ENCODE assay signal across 8 cellular contexts in the genomic region with DNA sequence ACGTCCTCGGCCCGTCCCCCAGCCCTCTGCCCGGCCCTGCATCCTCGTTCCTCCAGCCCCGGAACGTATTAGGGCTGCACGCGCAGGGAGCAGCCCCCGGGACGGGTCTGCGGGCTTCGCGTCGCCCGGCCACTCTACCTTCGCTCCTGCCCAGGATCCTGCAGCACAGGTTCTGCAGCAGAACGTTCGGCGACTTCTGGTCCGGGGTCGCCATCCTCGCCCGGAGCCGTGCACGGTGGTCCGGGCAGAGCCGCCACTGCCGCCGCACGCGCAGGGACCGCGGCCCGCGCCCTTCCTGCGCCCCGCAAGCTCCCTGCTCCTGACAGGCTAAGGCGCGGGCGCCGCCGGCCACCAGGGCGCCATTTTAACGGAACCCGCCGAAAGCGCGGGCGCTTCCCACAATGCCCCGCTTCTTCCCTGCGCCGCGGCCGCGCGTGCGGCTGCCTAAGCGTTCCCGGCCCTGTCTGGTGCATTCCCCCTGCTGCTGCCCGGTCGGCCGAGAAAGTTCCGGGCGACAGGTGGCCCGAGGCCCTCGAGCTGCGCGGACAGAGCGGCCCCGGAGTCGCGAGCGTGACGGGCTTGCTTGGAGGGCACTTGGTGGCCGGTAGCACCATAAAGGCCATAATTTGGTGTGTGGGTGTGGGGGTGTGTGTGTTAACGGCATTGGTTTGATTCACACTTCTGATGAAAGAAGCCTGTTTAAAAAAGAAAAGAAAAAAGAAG. TPM values are rescaled to one million over a fixed set of nuclear protein-coding genes. Genes with fewer than 3 reads are reported as not detected.
DNase-seq lines count a peak whose midpoint lies in the region; ATAC-seq and TF ChIP-seq lines count a peak whose summit lies in the region.

A gene with protein sequence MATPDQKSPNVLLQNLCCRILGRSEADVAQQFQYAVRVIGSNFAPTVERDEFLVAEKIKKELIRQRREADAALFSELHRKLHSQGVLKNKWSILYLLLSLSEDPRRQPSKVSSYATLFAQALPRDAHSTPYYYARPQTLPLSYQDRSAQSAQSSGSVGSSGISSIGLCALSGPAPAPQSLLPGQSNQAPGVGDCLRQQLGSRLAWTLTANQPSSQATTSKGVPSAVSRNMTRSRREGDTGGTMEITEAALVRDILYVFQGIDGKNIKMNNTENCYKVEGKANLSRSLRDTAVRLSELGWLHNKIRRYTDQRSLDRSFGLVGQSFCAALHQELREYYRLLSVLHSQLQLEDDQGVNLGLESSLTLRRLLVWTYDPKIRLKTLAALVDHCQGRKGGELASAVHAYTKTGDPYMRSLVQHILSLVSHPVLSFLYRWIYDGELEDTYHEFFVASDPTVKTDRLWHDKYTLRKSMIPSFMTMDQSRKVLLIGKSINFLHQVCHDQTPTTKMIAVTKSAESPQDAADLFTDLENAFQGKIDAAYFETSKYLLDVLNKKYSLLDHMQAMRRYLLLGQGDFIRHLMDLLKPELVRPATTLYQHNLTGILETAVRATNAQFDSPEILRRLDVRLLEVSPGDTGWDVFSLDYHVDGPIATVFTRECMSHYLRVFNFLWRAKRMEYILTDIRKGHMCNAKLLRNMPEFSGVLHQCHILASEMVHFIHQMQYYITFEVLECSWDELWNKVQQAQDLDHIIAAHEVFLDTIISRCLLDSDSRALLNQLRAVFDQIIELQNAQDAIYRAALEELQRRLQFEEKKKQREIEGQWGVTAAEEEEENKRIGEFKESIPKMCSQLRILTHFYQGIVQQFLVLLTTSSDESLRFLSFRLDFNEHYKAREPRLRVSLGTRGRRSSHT (minus strand): TSS at position 387 of the 723 bp plus-strand sequence. CDS start 173 bp downstream, at position 214.

- H3K4me1 Mint-ChIP-seq in activated CD4-positive, alpha-beta T cell treated with anti-CD3 and anti-CD28 coated beads, Interleukin-2, amount 10 ng/mL, durations not matched to agents 24 days and 14 days, result peaks cover 29% of the 10 kb centered on the region

- peak within 1 kb of the TSS; percentile 96 for H3K27ac Mint-ChIP-seq in activated CD4-positive, alpha-beta T cell treated with anti-CD3 and anti-CD28 coated beads, Interleukin-2, amount 10 ng/mL, durations not matched to agents 24 days and 14 days

- no peak for TF ChIP-seq CTCF in colonic mucosa (IDR thresholded peaks at IDR 0.05)

- peaks cover 4% of the 10 kb centered on the region for H3K9me3 Mint-ChIP-seq in activated CD4-positive, alpha-beta T cell treated with anti-CD3 and anti-CD28 coated beads, Interleukin-2, amount 10 ng/mL, durations not matched to agents 24 days and 14 days

- no peaks in the 10 kb centered on the region for H3K36me3 ChIP-seq in colonic mucosa

- no peaks in the 10 kb centered on the region for H3K27me3 Mint-ChIP-seq in activated CD4-positive, alpha-beta T cell treated with anti-CD3 and anti-CD28 coated beads, Interleukin-2, amount 10 ng/mL, durations not matched to agents 24 days and 14 days

- ATAC-seq in GM19025 (IDR thresholded peaks at IDR 0.05; ENCODE audit: low read depth, unreplicated experiment), result peak; percentile 72
- ATAC-seq in HG03196 (IDR thresholded peaks at IDR 0.05; ENCODE audit: unreplicated experiment), result peak; percentile 79

- H3K36me3 Mint-ChIP-seq in activated CD4-positive, alpha-beta T cell treated with anti-CD3 and anti-CD28 coated beads, Interleukin-2, amount 10 ng/mL, durations not matched to agents 24 days and 14 days (ENCODE audit: low read depth), result peaks cover 17% of the 10 kb centered on the region

- DNase-seq in AML-193 (lab: John Stamatoyannopoulos, UW), result peak; percentile 84 to 87
- DNase-seq in NCI-H510A treated with DMSO at 0.1 percent for 48 hours (lab: John Stamatoyannopoulos, UW), result peak; percentile 72
- DNase-seq in activated CD4-positive, alpha-beta T cell treated with anti-CD3 and anti-CD28 coated beads, Interleukin-2, amount 10 ng/mL, durations not matched to agents 24 days and 14 days, result peak; percentile 95
- DNase-seq in colonic mucosa, result peak; percentile 81
- peak; percentile 96 for DNase-seq in left kidney (ENCODE audit: low read depth, low spot score)
- peak; percentile 84 for DNase-seq in stimulated activated CD4-positive, alpha-beta T cell treated with anti-CD3 and anti-CD28 coated beads, Interleukin-1b, Interleukin-23, amount 100 ng/mL, for 48 hours

- no peaks in the 10 kb centered on the region for H3K27me3 ChIP-seq in colonic mucosa

- H3K4me1 ChIP-seq in colonic mucosa, result no peaks in the 10 kb centered on the region

- H3K9me3 ChIP-seq in colonic mucosa, result no peaks in the 10 kb centered on the region

- peak within 1 kb of the TSS; percentile 99 for H3K27ac ChIP-seq in colonic mucosa

- H3K9ac ChIP-seq in colonic mucosa (ENCODE audit: low read depth in 2 of 2, low read length in 2 of 2), result peak within 1 kb of the TSS; percentile 72 to 94

- H3K4me3 Mint-ChIP-seq in activated CD4-positive, alpha-beta T cell treated with anti-CD3 and anti-CD28 coated beads, Interleukin-2, amount 10 ng/mL, durations not matched to agents 24 days and 14 days, result peak within 1 kb of the TSS; percentile 98

- peak within 1 kb of the TSS; percentile 100 for H3K4me3 ChIP-seq in colonic mucosa

- intact Hi-C loops in activated CD4-positive, alpha-beta T cell treated with anti-CD3 and anti-CD28 coated beads, Interleukin-2, amount 10 ng/mL, durations not matched to agents 24 days and 14 days (cut with micrococcal nuclease), result loop anchor here (1.0 to 10.0 kb wide), 4 partner anchors 18 to 1673 kb away; partner anchors contain the start of genes ANKRD10 and ATP11A
- intact Hi-C loops in colonic mucosa (cut with DNase I), result no loop called here

RNA-seq across cellular contexts. Expression of the gene that starts here (rescaled TPM):
- total RNA-seq in activated CD4-positive, alpha-beta T cell treated with anti-CD3 and anti-CD28 coated beads, Interleukin-2, amount 10 ng/mL, durations not matched to agents 24 days and 14 days, result 64.0 and 69.3 TPM in 2 replicates
- 10 to 100 TPM; 24.9 to 39.4 TPM for total RNA-seq in colonic mucosa

Comparison
In these comparisons a context has a peak if more than half of its experiments do, and no peak if none do; other contexts are left out.
1. Peak in every context shown above with its lines: DNase-seq, ATAC-seq, H3K4me3 ChIP-seq and H3K27ac ChIP-seq.